ENCODE assay signal across 8 cellular contexts in the genomic region with DNA sequence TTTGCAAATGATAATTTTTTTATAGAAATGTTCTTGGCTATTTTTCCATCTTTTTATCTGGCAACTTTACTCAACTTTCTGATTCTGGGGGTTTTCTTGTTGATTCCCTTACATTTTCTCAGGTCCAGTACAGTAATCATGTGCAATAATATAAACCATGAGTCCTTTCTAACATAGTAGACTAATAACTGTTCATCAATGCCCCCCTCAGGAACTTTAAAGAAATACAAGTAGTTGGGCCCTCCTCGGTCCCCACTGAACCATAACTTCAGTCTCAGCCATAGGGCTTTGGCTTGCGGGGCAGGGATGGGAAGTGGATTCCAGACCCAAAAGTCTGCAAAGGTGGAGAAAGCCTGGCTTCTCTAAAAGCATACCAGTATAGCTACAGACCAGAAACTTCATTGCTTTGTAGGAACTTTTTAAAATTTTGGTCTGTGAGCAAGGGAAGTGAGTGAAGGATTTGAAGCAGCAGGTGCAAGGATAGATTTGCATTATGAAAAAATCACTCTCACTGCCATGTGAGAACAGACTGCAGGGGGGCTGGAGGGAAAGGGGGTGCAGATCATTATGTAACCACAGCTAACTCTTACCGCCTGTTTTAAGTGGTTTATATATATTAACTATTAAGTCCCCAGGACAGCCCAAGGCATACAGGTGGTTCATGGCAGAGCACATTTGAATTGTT. TPM values are rescaled to one million over a fixed set of nuclear protein-coding genes. Genes with fewer than 3 reads are reported as not detected.
DNase-seq lines count a peak whose midpoint lies in the region; ATAC-seq and TF ChIP-seq lines count a peak whose summit lies in the region.

No MANE protein-coding gene starts in this region.

- CTCF ChIA-PET in MCF 10A (lab: Yijun Ruan, JAX), result interaction anchor here (0.7 to 4.8 kb wide), 7 partner anchors 14 to 627 kb away, joined by 3 to 29 read pairs (median 4); no protein-coding TSS in a partner anchor

- peak; percentile 18 for TF ChIP-seq CTCF in MCF 10A (IDR thresholded peaks at IDR 0.05; ENCODE audit: unreplicated experiment)
- peak in 1 of 3 donors; percentile 22 for TF ChIP-seq CTCF in breast epithelium (IDR thresholded peaks at IDR 0.05)
- TF ChIP-seq CTCF in mesothelial cell of epicardium (IDR thresholded peaks at IDR 0.05; ENCODE audit: unreplicated experiment), result no peak

- H3K4me3 Mint-ChIP-seq in MCF 10A (ENCODE audit: unreplicated experiment) (no peak overlapping the region), mesothelial cell of epicardium (no peak overlapping the region)
- H3K4me3 Mint-ChIP-seq in activated T-cell treated with anti-CD3 and anti-CD28 coated beads, Interleukin-2, amount 50 U/mL, for 72 hours, result no peak overlapping the region

- TF ChIP-seq POLR2A in breast epithelium (IDR thresholded peaks at IDR 0.05), result no peak

- no TSS peak for BruUV-seq in MCF 10A (replicated peaks; lab: Mats Ljungman, UMichigan)

- DNase-seq in MCF 10A (ENCODE audit: unreplicated experiment) (peak; percentile 38), breast epithelium (ENCODE audit: low spot score in 2 of 2) (no peak), M059J (ENCODE audit: low read depth) (peak; percentile 46), T47D (ENCODE audit: low read depth in 1 of 2, low spot score in 1 of 2) (peak; percentile 30 to 35), mesothelial cell of epicardium (ENCODE audit: low spot score in 2 of 2, unreplicated experiment in 2 of 2) (no peak), left colon (no peak), G401 (ENCODE audit: low spot score) (no peak)
- no peak for DNase-seq in activated T-cell treated with anti-CD3 and anti-CD28 coated beads, Interleukin-2, amount 50 U/mL, for 72 hours

- no peaks in the 10 kb centered on the region for H3K36me3 ChIP-seq in breast epithelium

- H3K4me3 ChIP-seq in breast epithelium, result no peak overlapping the region

- H3K36me3 Mint-ChIP-seq in MCF 10A (ENCODE audit: insufficient read depth, unreplicated experiment) (no peaks in the 10 kb centered on the region), mesothelial cell of epicardium (no peaks in the 10 kb centered on the region)
- H3K36me3 Mint-ChIP-seq in activated T-cell treated with anti-CD3 and anti-CD28 coated beads, Interleukin-2, amount 50 U/mL, for 72 hours (ENCODE audit: insufficient read depth in 2 of 2), result no peaks in the 10 kb centered on the region

- H3K9me3 ChIP-seq in breast epithelium, result no peaks in the 10 kb centered on the region

- POLR2A ChIA-PET in MCF 10A (lab: Yijun Ruan, JAX), result no interaction called here

- no peaks in the 10 kb centered on the region for H3K27me3 ChIP-seq in breast epithelium

- H3K4me1 ChIP-seq in breast epithelium, result no peaks in the 10 kb centered on the region

- no peak overlapping the region for H3K27ac ChIP-seq in breast epithelium

- H3K4me1 Mint-ChIP-seq in MCF 10A (ENCODE audit: insufficient read depth, unreplicated experiment) (peaks cover 17% of the 10 kb centered on the region), mesothelial cell of epicardium (peaks cover 40% of the 10 kb centered on the region)
- H3K4me1 Mint-ChIP-seq in activated T-cell treated with anti-CD3 and anti-CD28 coated beads, Interleukin-2, amount 50 U/mL, for 72 hours (ENCODE audit: low read depth), result peaks cover 10% of the 10 kb centered on the region

- intact Hi-C loops in MCF 10A (cut with micrococcal nuclease), result loop anchor here (1.0 kb wide), 2 partner anchors 37 to 64 kb away; no protein-coding TSS in a partner anchor
- intact Hi-C loops in breast epithelium (cut with DNase I; ENCODE audit: low total_unique reads), result no loop called here
- intact Hi-C loops in left colon (cut with DNase I, micrococcal nuclease), result no loop called here

- no peaks in the 10 kb centered on the region for H3K9me3 Mint-ChIP-seq in MCF 10A (ENCODE audit: unreplicated experiment)
- H3K9me3 Mint-ChIP-seq in mesothelial cell of epicardium, result no peaks in the 10 kb centered on the region
- no peaks in the 10 kb centered on the region for H3K9me3 Mint-ChIP-seq in activated T-cell treated with anti-CD3 and anti-CD28 coated beads, Interleukin-2, amount 50 U/mL, for 72 hours

- H3K27ac Mint-ChIP-seq in MCF 10A (ENCODE audit: low read depth, unreplicated experiment) (no peak overlapping the region), mesothelial cell of epicardium (peak overlapping the region; percentile 22)
- H3K27ac Mint-ChIP-seq in activated T-cell treated with anti-CD3 and anti-CD28 coated beads, Interleukin-2, amount 50 U/mL, for 72 hours, result no peak overlapping the region

- in situ Hi-C loops in T47D (cut with HindIII; ENCODE audit: low pct_unique_long_range_greater_than_20kb, low sequenced_read_pairs), result no loop called here
- in situ Hi-C loops in G401 (cut with HindIII; ENCODE audit: low sequenced_read_pairs), result no loop called here

- no peak for ATAC-seq in activated T-cell treated with anti-CD3 and anti-CD28 coated beads, Interleukin-2, amount 50 U/mL, for 72 hours (replicated peaks in 1 of 2)
- ATAC-seq in left colon, result no peak

- H3K27me3 Mint-ChIP-seq in MCF 10A (ENCODE audit: insufficient read depth, unreplicated experiment) (peaks cover 15% of the 10 kb centered on the region), mesothelial cell of epicardium (ENCODE audit: low read depth) (peaks cover 36% of the 10 kb centered on the region)
- H3K27me3 Mint-ChIP-seq in activated T-cell treated with anti-CD3 and anti-CD28 coated beads, Interleukin-2, amount 50 U/mL, for 72 hours (ENCODE audit: low read depth), result peaks cover 6% of the 10 kb centered on the region

RNA-seq across cellular contexts. Expression of gene TUB, which starts 10.5 kb away (rescaled TPM):
- 1.4 and 1.8 TPM in 2 replicates for total RNA-seq in MCF 10A (2022)
- total RNA-seq in breast epithelium, result 10 to 100 TPM in 2 of 3 donors, 1 to 10 TPM in 1; 6.3 to 17.7 (median 11.2) TPM
- 1.1 and 3.0 TPM in 2 replicates for total RNA-seq in M059J (2014; rRNA removed; shearing (Covaris generic))
- total RNA-seq in mesothelial cell of epicardium, result 51.7 to 53.4 TPM (median 52.8 TPM) in 3 replicates
- total RNA-seq in activated T-cell treated with anti-CD3 and anti-CD28 coated beads, Interleukin-2, amount 50 U/mL, for 72 hours, result under 1 TPM; 0.10 to 0.32 TPM
- 1 to 10 TPM in 1 of 2 donors, under 1 TPM in 1; 0.89 to 2.2 TPM for total RNA-seq in left colon
- 21.4 and 26.5 TPM in 2 replicates for total RNA-seq in G401 (2014; rRNA removed; shearing (Covaris generic))

Comparison
In these comparisons a context has a peak if more than half of its experiments do, and no peak if none do; other contexts are left out.
1. DNase-seq: peak in MCF 10A (single experiment), M059J (single experiment) and T47D (2 of 2); none in breast epithelium (0 of 2), mesothelial cell of epicardium (0 of 2), activated T-cell treated with anti-CD3 and anti-CD28 coated beads, Interleukin-2, amount 50 U/mL, for 72 hours (0 of 2), left colon (0 of 2) and G401 (single experiment).